ENCODE assay signal across 1 cellular context in genomic region chr2:134335601-134336000, GRCh38.
TF ChIP-seq lines count a peak whose summit lies in the region.

No MANE protein-coding gene starts in this region.

TF ChIP-seq in GM12878, 131 proteins besides CTCF, POLR2A, EP300 and RAD21:
- no peak for TF ChIP-seq ZNF592 (IDR thresholded peaks at IDR 0.05)
- TF ChIP-seq RAD51 (IDR thresholded peaks at IDR 0.05), result no peak
- no peak for TF ChIP-seq IKZF2 (IDR thresholded peaks at IDR 0.05)
- TF ChIP-seq POLR2AphosphoS5 (IDR thresholded peaks at IDR 0.05; ENCODE audit: low read length), result no peak
